ENCODE assay signal across 10 cellular contexts in genomic region chr17:75352079-75352569, GRCh38. TPM values are rescaled to one million over a fixed set of nuclear protein-coding genes. Genes with fewer than 3 reads are reported as not detected.
DNase-seq lines count a peak whose midpoint lies in the region; ATAC-seq, FAIRE-seq and TF ChIP-seq lines count a peak whose summit lies in the region.
"Had no signal": no experiment of that assay in that cellular context is flagged by ENCODE, and none has a peak within 500 bp of the region (broad histone marks: within the 10 kb centered on the region; RNA-seq: fewer than 3 reads in every experiment).

No MANE protein-coding gene starts in this region.

- H3K36me3 ChIP-seq in KOPT-K1 (ENCODE audit: insufficient read depth, low read length) = peaks cover 36% of the 10 kb centered on the region
- H3K36me3 ChIP-seq: adrenal gland had no signal

- H3K4me3 Mint-ChIP-seq in brain = peak overlapping the region in 4 of 5 experiments; percentile 11 to 49 (median 33)
- H3K4me3 Mint-ChIP-seq in nephron progenitor cell = peak overlapping the region; percentile 58

- H3K9me3 Mint-ChIP-seq in brain (peaks cover 3 to 10% (median 6%) of the 10 kb centered on the region in 5 experiments), nephron progenitor cell (peaks cover 19% of the 10 kb centered on the region)

- H3K27ac Mint-ChIP-seq in brain = peak overlapping the region; percentile 44 to 92 (median 89)
- H3K27ac Mint-ChIP-seq in nephron progenitor cell = peak overlapping the region; percentile 94

- H3K27ac ChIP-seq in KOPT-K1 (ENCODE audit: low read depth, low read length, poor library complexity, severe bottlenecking) = peak overlapping the region; percentile 8

- DNase-seq in D341Med (ENCODE audit: low spot score) = peak; percentile 67
- DNase-seq in nephron progenitor cell = peak; percentile 69
- DNase-seq in urothelium cell line (ENCODE audit: low spot score) = no peak
- no peak for DNase-seq in NCI-H1092 treated with DMSO at 0.1 percent for 48 hours (lab: John Stamatoyannopoulos, UW)
- DNase-seq: stimulated activated CD4-positive, alpha-beta T cell treated with anti-CD3 and anti-CD28 coated beads, Interleukin-4, amount 100 ng/mL, for 1 hour had no signal

- FAIRE-seq in urothelium cell line (lab: Jason Lieb, UNC) = no peak

- no peaks in the 10 kb centered on the region for H3K27me3 Mint-ChIP-seq in brain
- no peaks in the 10 kb centered on the region for H3K27me3 Mint-ChIP-seq in nephron progenitor cell (ENCODE audit: low read depth, poor library complexity)

- peaks cover 54% of the 10 kb centered on the region for H3K4me1 Mint-ChIP-seq in brain
- peaks cover 65% of the 10 kb centered on the region for H3K4me1 Mint-ChIP-seq in nephron progenitor cell

- peaks cover 20% of the 10 kb centered on the region for H3K9me3 ChIP-seq in KOPT-K1 (ENCODE audit: insufficient read depth, low read length, poor library complexity, severe bottlenecking)
- H3K9me3 ChIP-seq: adrenal gland had no signal

- TF ChIP-seq CTCF in brain (conservative IDR thresholded peaks at IDR 0.05) (no peak), nephron progenitor cell (IDR thresholded peaks at IDR 0.05) (no peak)

- H3K36me3 Mint-ChIP-seq in brain = peaks cover 26% of the 10 kb centered on the region
- H3K36me3 Mint-ChIP-seq in nephron progenitor cell (ENCODE audit: low read depth) = peaks cover 24% of the 10 kb centered on the region

- no peak for ATAC-seq in HG02763 (IDR thresholded peaks at IDR 0.05; ENCODE audit: unreplicated experiment)
- ATAC-seq in GM21360 (IDR thresholded peaks at IDR 0.05; ENCODE audit: unreplicated experiment) = no peak

RNA-seq across cellular contexts. Expression of gene GRB2, which starts 53.4 kb away (rescaled TPM):
- 132 TPM for polyA plus RNA-seq in brain (ENCODE audit: insufficient read depth, low read depth, low replicate concordance)

Comparison
In these comparisons a context has a peak if more than half of its experiments do, and no peak if none do; other contexts are left out.
1. DNase-seq: peak in D341Med (single experiment) and nephron progenitor cell (single experiment); none in urothelium cell line (single experiment) and NCI-H1092 treated with DMSO at 0.1 percent for 48 hours (single experiment).